In the genomic region with DNA sequence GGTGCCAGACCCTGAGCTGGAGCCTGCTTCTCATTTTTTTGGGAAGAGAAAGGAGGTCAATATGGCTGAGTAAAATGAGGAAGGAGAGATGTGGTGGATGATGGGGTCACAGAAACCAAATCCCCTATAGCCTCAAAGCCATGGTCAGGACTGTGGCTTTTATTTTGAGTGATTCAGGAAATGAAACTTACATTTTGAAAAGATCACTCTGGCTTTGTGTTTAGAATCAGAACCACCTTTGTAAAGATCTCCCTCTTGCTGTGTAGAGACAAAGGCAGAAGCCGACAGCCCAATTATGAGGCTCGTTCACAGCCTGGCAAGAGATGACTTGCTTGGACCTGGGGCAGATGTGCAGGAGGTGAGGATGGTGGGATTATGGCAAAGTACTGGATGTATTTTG, we compare ENCODE assay signal across 25 cellular contexts.
"Had no signal": no experiment of that assay in that cellular context is flagged by ENCODE, and none has a peak within 500 bp of the region (broad histone marks: within the 10 kb centered on the region; RNA-seq: fewer than 3 reads in every experiment).

No MANE protein-coding gene starts in this region.

- H3K9me3 Mint-ChIP-seq: activated CD4-positive, alpha-beta memory T cell treated with anti-CD3 and anti-CD28 coated beads for 36 hours; activated naive CD8-positive, alpha-beta T cell treated with anti-CD3 and anti-CD28 coated beads, Interleukin-2, amount 10 ng/mL, durations not matched to agents 7 days and 5 days; activated T-cell treated with anti-CD3 and anti-CD28 coated beads, Interleukin-2, amount 50 U/mL, for 4 hours; neural progenitor cell had no signal

- H3K27me3 ChIP-seq: brain microvascular endothelial cell, esophagus squamous epithelium, neural progenitor cell, right lobe of liver had no signal

- DNase-seq: activated CD4-positive, alpha-beta memory T cell treated with anti-CD3 and anti-CD28 coated beads for 36 hours; activated CD4-positive, alpha-beta T cell treated with anti-CD3 and anti-CD28 coated beads for 1 hour; activated CD8-positive, alpha-beta memory T cell treated with anti-CD3 and anti-CD28 coated beads, Interleukin-2, amount 10 ng/mL, durations not matched to agents 7 days and 5 days; activated gamma-delta T cell; activated naive CD8-positive, alpha-beta T cell treated with anti-CD3 and anti-CD28 coated beads, Interleukin-2, amount 10 ng/mL, durations not matched to agents 7 days and 5 days; activated T-cell treated with anti-CD3 and anti-CD28 coated beads, Interleukin-2, amount 50 U/mL, for 4 hours; anterior cingulate cortex; brain microvascular endothelial cell; cortex of kidney; effector CD4-positive, alpha-beta T cell; esophagus squamous epithelium; hippocampal formation; mammary epithelial cell; naive B cell; right lobe of liver; stimulated activated CD4-positive, alpha-beta T cell treated with anti-CD3 and anti-CD28 coated beads, Interleukin-4, amount 100 ng/mL, for 4 hours; stimulated activated CD8-positive, alpha-beta memory T cell treated with anti-CD3 and anti-CD28 coated beads, Interleukin-4, amount 100 ng/mL, for 48 hours; T1000; upper lobe of right lung had no signal

- FAIRE-seq: keratinocyte had no signal

- H3K9me3 ChIP-seq: esophagus squamous epithelium, right lobe of liver, thoracic aorta, upper lobe of right lung had no signal

- H3K4me1 Mint-ChIP-seq: central memory CD8-positive, alpha-beta T cell; naive B cell; neural progenitor cell had no signal

- H3K4me3 Mint-ChIP-seq: activated CD4-positive, alpha-beta memory T cell treated with anti-CD3 and anti-CD28 coated beads for 36 hours; activated CD8-positive, alpha-beta memory T cell treated with anti-CD3 and anti-CD28 coated beads, Interleukin-2, amount 10 ng/mL, durations not matched to agents 7 days and 5 days; activated naive CD8-positive, alpha-beta T cell treated with anti-CD3 and anti-CD28 coated beads, Interleukin-2, amount 10 ng/mL, durations not matched to agents 7 days and 5 days; activated T-cell treated with anti-CD3 and anti-CD28 coated beads, Interleukin-2, amount 50 U/mL, for 4 hours; central memory CD8-positive, alpha-beta T cell; naive B cell; neural progenitor cell had no signal

- H3K36me3 Mint-ChIP-seq: activated CD4-positive, alpha-beta memory T cell treated with anti-CD3 and anti-CD28 coated beads for 36 hours; activated CD8-positive, alpha-beta memory T cell treated with anti-CD3 and anti-CD28 coated beads, Interleukin-2, amount 10 ng/mL, durations not matched to agents 7 days and 5 days; naive B cell; neural progenitor cell had no signal

- H3K4me3 ChIP-seq: esophagus squamous epithelium, neural progenitor cell, right lobe of liver, smooth muscle cell, thoracic aorta, upper lobe of right lung had no signal

- H3K4me1 ChIP-seq: esophagus squamous epithelium, neural progenitor cell, right lobe of liver had no signal

- H3K36me3 ChIP-seq: brain microvascular endothelial cell, esophagus squamous epithelium, neural progenitor cell, right lobe of liver, thoracic aorta, upper lobe of right lung had no signal

- ATAC-seq: activated CD8-positive, alpha-beta memory T cell treated with anti-CD3 and anti-CD28 coated beads, Interleukin-2, amount 10 ng/mL, durations not matched to agents 7 days and 5 days; activated T-cell treated with anti-CD3 and anti-CD28 coated beads, Interleukin-2, amount 50 U/mL, for 4 hours; left lobe of liver; right lobe of liver; upper lobe of right lung had no signal

- H3K27ac Mint-ChIP-seq: activated CD4-positive, alpha-beta memory T cell treated with anti-CD3 and anti-CD28 coated beads for 36 hours; activated CD8-positive, alpha-beta memory T cell treated with anti-CD3 and anti-CD28 coated beads, Interleukin-2, amount 10 ng/mL, durations not matched to agents 7 days and 5 days; activated naive CD8-positive, alpha-beta T cell treated with anti-CD3 and anti-CD28 coated beads, Interleukin-2, amount 10 ng/mL, durations not matched to agents 7 days and 5 days; naive B cell; neural progenitor cell had no signal
